In the genomic region with DNA sequence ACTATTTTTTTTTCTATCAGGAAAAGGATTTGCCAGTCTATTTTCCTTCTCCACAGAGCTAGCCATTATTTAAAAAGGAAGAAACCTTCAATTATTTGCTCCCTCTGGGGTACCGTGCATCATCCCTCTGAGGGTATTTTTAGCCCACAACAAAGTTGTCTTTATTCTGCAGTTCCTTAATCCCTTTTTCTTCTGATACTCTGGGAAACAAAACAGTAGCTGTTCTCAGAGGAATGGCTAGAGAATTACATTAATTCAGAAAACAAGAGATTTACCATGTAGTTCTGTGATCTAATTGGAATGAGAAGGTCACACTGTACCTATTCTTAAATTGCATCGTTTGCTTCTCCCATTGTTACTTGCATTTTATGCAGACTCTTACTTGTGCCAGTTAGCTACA, we compare ENCODE assay signal across 17 cellular contexts.
"Had no signal": no experiment of that assay in that cellular context is flagged by ENCODE, and none has a peak within 500 bp of the region (broad histone marks: within the 10 kb centered on the region; RNA-seq: fewer than 3 reads in every experiment).

No MANE protein-coding gene starts in this region.

- H3K27ac ChIP-seq: foreskin keratinocyte, neutrophil, pancreas, tibial artery, WERI-Rb-1 had no signal

- H3K4me3 ChIP-seq: pancreas, tibial artery had no signal

- H3K27me3 ChIP-seq: foreskin keratinocyte, neutrophil, pancreas, tibial artery had no signal

- H3K4me3 Mint-ChIP-seq: activated CD4-positive, alpha-beta memory T cell treated with anti-CD3 and anti-CD28 coated beads for 36 hours; activated naive CD8-positive, alpha-beta T cell treated with anti-CD3 and anti-CD28 coated beads for 36 hours; memory B cell; naive thymus-derived CD4-positive, alpha-beta T cell; stimulated activated naive B cell treated with anti-CD40 and anti-IgM and Interleukin-4, amounts not matched to agents 10 μg/mL and 1 μg/mL and 100 μg/mL, for 72 hours; T-helper 17 cell had no signal

- DNase-seq: activated CD4-positive, alpha-beta memory T cell treated with anti-CD3 and anti-CD28 coated beads for 36 hours; activated CD4-positive, alpha-beta T cell treated with anti-CD3 and anti-CD28 coated beads for 1 hour; activated naive CD8-positive, alpha-beta T cell treated with anti-CD3 and anti-CD28 coated beads for 36 hours; activated T-cell treated with anti-CD3 and anti-CD28 coated beads for 4 hours; amniotic stem cell; dermis blood vessel endothelial cell; foreskin keratinocyte; left ventricle myocardium superior; naive thymus-derived CD4-positive, alpha-beta T cell; pancreas; stimulated activated naive B cell treated with anti-CD40 and anti-IgM and Interleukin-4, amounts not matched to agents 10 μg/mL and 1 μg/mL and 100 μg/mL, for 72 hours; T-helper 17 cell; tibial artery; WERI-Rb-1 had no signal

- H3K36me3 Mint-ChIP-seq: activated CD4-positive, alpha-beta memory T cell treated with anti-CD3 and anti-CD28 coated beads for 36 hours; activated naive CD8-positive, alpha-beta T cell treated with anti-CD3 and anti-CD28 coated beads for 36 hours; memory B cell; naive thymus-derived CD4-positive, alpha-beta T cell; stimulated activated naive B cell treated with anti-CD40 and anti-IgM and Interleukin-4, amounts not matched to agents 10 μg/mL and 1 μg/mL and 100 μg/mL, for 72 hours had no signal

- FAIRE-seq: keratinocyte, pancreas had no signal

- H3K4me1 ChIP-seq: foreskin keratinocyte, pancreas, tibial artery had no signal

- H3K9me3 Mint-ChIP-seq: activated naive CD8-positive, alpha-beta T cell treated with anti-CD3 and anti-CD28 coated beads for 36 hours; stimulated activated naive B cell treated with anti-CD40 and anti-IgM and Interleukin-4, amounts not matched to agents 10 μg/mL and 1 μg/mL and 100 μg/mL, for 72 hours had no signal

- H3K27ac Mint-ChIP-seq: activated CD4-positive, alpha-beta memory T cell treated with anti-CD3 and anti-CD28 coated beads for 36 hours; activated naive CD8-positive, alpha-beta T cell treated with anti-CD3 and anti-CD28 coated beads for 36 hours; memory B cell; naive thymus-derived CD4-positive, alpha-beta T cell; stimulated activated naive B cell treated with anti-CD40 and anti-IgM and Interleukin-4, amounts not matched to agents 10 μg/mL and 1 μg/mL and 100 μg/mL, for 72 hours; T-helper 17 cell had no signal

- H3K9me3 ChIP-seq: neutrophil, pancreas, tibial artery had no signal

- H3K4me1 Mint-ChIP-seq: activated naive CD8-positive, alpha-beta T cell treated with anti-CD3 and anti-CD28 coated beads for 36 hours; memory B cell; naive thymus-derived CD4-positive, alpha-beta T cell; stimulated activated naive B cell treated with anti-CD40 and anti-IgM and Interleukin-4, amounts not matched to agents 10 μg/mL and 1 μg/mL and 100 μg/mL, for 72 hours; T-helper 17 cell had no signal

- H3K36me3 ChIP-seq: neutrophil, pancreas, tibial artery, WERI-Rb-1 had no signal

- H3K27me3 Mint-ChIP-seq: activated CD4-positive, alpha-beta memory T cell treated with anti-CD3 and anti-CD28 coated beads for 36 hours; activated naive CD8-positive, alpha-beta T cell treated with anti-CD3 and anti-CD28 coated beads for 36 hours; memory B cell; naive thymus-derived CD4-positive, alpha-beta T cell; stimulated activated naive B cell treated with anti-CD40 and anti-IgM and Interleukin-4, amounts not matched to agents 10 μg/mL and 1 μg/mL and 100 μg/mL, for 72 hours; T-helper 17 cell had no signal
